In genomic region chr10:80996615-80997193, GRCh38 we compare ENCODE assay signal across 20 cellular contexts.
DNase-seq lines count a peak whose midpoint lies in the region; ATAC-seq and TF ChIP-seq lines count a peak whose summit lies in the region.
"Had no signal": no experiment of that assay in that cellular context is flagged by ENCODE, and none has a peak within 500 bp of the region (broad histone marks: within the 10 kb centered on the region; RNA-seq: fewer than 3 reads in every experiment).

No MANE protein-coding gene starts in this region.

- DNase-seq in HT-29 (ENCODE audit: low spot score) (peak; percentile 71), NCI-H1105 (lab: John Stamatoyannopoulos, UW) (peak; percentile 37), mucosa of descending colon (peak in 2 of 3 donors; percentile 27 to 54), kidney tubule cell (ENCODE audit: low spot score) (no peak), NCI-H2227 (lab: John Stamatoyannopoulos, UW; ENCODE audit: unreplicated experiment) (no peak)
- DNase-seq: BE2C; CD4-positive, alpha-beta T cell; KBM-7; NCI-H1092; NCI-H187 treated with DMSO at 0.1 percent for 48 hours; NCI-H524 treated with DMSO at 0.1 percent for 48 hours; NK-92 treated with Interleukin-12 subunit alpha and Interleukin-12 subunit beta, amount 100 ng/mL, for 24 hours; OCI-M1; RPMI8226; SW 1271 had no signal

- no peaks in the 10 kb centered on the region for H3K27me3 ChIP-seq in esophagus (ENCODE audit: control insufficient read depth in 1 of 2, insufficient read depth in 2 of 2, low read length in 2 of 2)
- H3K27me3 ChIP-seq: BE2C, SJSA1 had no signal

- H3K36me3 ChIP-seq in esophagus (ENCODE audit: control insufficient read depth in 2 of 2, insufficient read depth in 2 of 2, low read length in 1 of 2) (no peaks in the 10 kb centered on the region), mucosa of descending colon (ENCODE audit: low read depth) (no peaks in the 10 kb centered on the region)
- H3K36me3 ChIP-seq: BE2C, HAP-1, SJSA1 had no signal

- ATAC-seq in mucosa of descending colon (peak; percentile 42), GM21723 (IDR thresholded peaks at IDR 0.05; ENCODE audit: unreplicated experiment) (no peak), HG03139 (IDR thresholded peaks at IDR 0.05; ENCODE audit: unreplicated experiment) (no peak)

- H3K4me1 ChIP-seq in esophagus (ENCODE audit: control insufficient read depth in 2 of 2, insufficient read depth in 2 of 2, low read length in 1 of 2) (peaks cover 3 to 5% of the 10 kb centered on the region in 2 donors), mucosa of descending colon (ENCODE audit: low read depth) (no peaks in the 10 kb centered on the region)
- H3K4me1 ChIP-seq: BE2C, HAP-1, SJSA1 had no signal

- H3K9me3 ChIP-seq in esophagus (ENCODE audit: control insufficient read depth in 2 of 2, insufficient read depth in 1 of 2, low read depth in 1 of 2, low read length in 1 of 2) (peaks cover 0 to 2% of the 10 kb centered on the region in 2 donors), mucosa of descending colon (peaks cover 7% of the 10 kb centered on the region)
- H3K9me3 ChIP-seq: BE2C, HAP-1, SJSA1 had no signal

- intact Hi-C loops in mucosa of descending colon (cut with DNase I, micrococcal nuclease): no loop called here

- no peak for TF ChIP-seq CTCF in mucosa of descending colon (IDR thresholded peaks at IDR 0.05)

- peak overlapping the region; percentile 65 to 70 for H3K27ac ChIP-seq in esophagus (ENCODE audit: low read depth in 2 of 2, low read length in 1 of 2)
- H3K27ac ChIP-seq: SJSA1 had no signal

- H3K4me3 ChIP-seq in esophagus (ENCODE audit: low read depth in 1 of 2, low read length in 2 of 2): no peak overlapping the region
- H3K4me3 ChIP-seq in mucosa of descending colon: no peak overlapping the region
- H3K4me3 ChIP-seq: HAP-1, SJSA1 had no signal

- WGBS in esophagus, 2 donors: 46 to 73% methylated on average over 7 of the region's 7 CpGs

Comparison
In these comparisons a context has a peak if more than half of its experiments do, and no peak if none do; other contexts are left out.
1. DNase-seq: peak in HT-29 (single experiment), NCI-H1105 (single experiment) and mucosa of descending colon (2 of 3); none in kidney tubule cell (single experiment) and NCI-H2227 (single experiment).